Comparison of ENCODE assay signal across 8 cellular contexts in genomic region chr2:99140860-99141109, GRCh38. TPM values are rescaled to one million over a fixed set of nuclear protein-coding genes. Genes with fewer than 3 reads are reported as not detected.
DNase-seq lines count a peak whose midpoint lies in the region; ATAC-seq lines count a peak whose summit lies in the region.

No MANE protein-coding gene starts in this region.

- H3K4me3 Mint-ChIP-seq in central memory CD8-positive, alpha-beta T cell: peak overlapping the region; percentile 93

- H3K27me3 ChIP-seq in mononuclear cell (ENCODE audit: insufficient read depth, low read length): peaks cover 3% of the 10 kb centered on the region

- no peaks in the 10 kb centered on the region for H3K9me3 Mint-ChIP-seq in central memory CD8-positive, alpha-beta T cell

- no peaks in the 10 kb centered on the region for H3K27me3 Mint-ChIP-seq in central memory CD8-positive, alpha-beta T cell

- peaks cover 30% of the 10 kb centered on the region for H3K4me1 Mint-ChIP-seq in central memory CD8-positive, alpha-beta T cell

- ATAC-seq in GM21717 (IDR thresholded peaks at IDR 0.05; ENCODE audit: unreplicated experiment): peak; percentile 36
- ATAC-seq in central memory CD8-positive, alpha-beta T cell (replicated peaks; ENCODE audit: extremely low read depth, poor library complexity, severe bottlenecking): no peak

- peaks cover 16% of the 10 kb centered on the region for H3K4me1 ChIP-seq in mononuclear cell (ENCODE audit: insufficient read depth, low read length)

- no peaks in the 10 kb centered on the region for H3K9me3 ChIP-seq in mononuclear cell (ENCODE audit: low read depth, low read length)

- peak overlapping the region; percentile 93 for H3K27ac Mint-ChIP-seq in central memory CD8-positive, alpha-beta T cell (ENCODE audit: low read depth)

- H3K4me3 ChIP-seq in GM08714 (ENCODE audit: low read length) (peak overlapping the region; percentile 73), mononuclear cell (ENCODE audit: low read length) (peak overlapping the region; percentile 89)

- DNase-seq in LHCN-M2 (ENCODE audit: low read depth) (peak; percentile 39), NCI-H2107 treated with DMSO at 0.1 percent for 48 hours (lab: John Stamatoyannopoulos, UW; ENCODE audit: unreplicated experiment) (no peak)
- no peak for DNase-seq in central memory CD8-positive, alpha-beta T cell (ENCODE audit: low spot score in 2 of 2)
- DNase-seq in effector CD4-positive, alpha-beta T cell: no peak
- DNase-seq in activated CD4-positive, alpha-beta T cell treated with anti-CD3 and anti-CD28 coated beads for 4 hours: no peak

- H3K36me3 Mint-ChIP-seq in central memory CD8-positive, alpha-beta T cell (ENCODE audit: insufficient read depth): peaks cover 8% of the 10 kb centered on the region

RNA-seq across cellular contexts. Expression of gene C2orf15, which starts 0.7 kb away (rescaled TPM):
- not detected in 2 replicates for total RNA-seq in LHCN-M2 (2014; rRNA removed)
- not detected for polyA plus RNA-seq in LHCN-M2 (2012)
- total RNA-seq in mononuclear cell: 0.21 TPM

RNA-seq across cellular contexts. Expression of gene TSGA10, which starts 14.0 kb away (rescaled TPM):
- total RNA-seq in LHCN-M2 (2014; rRNA removed) (1.5 and 2.5 TPM in 2 replicates), mononuclear cell (14.7 TPM)
- polyA plus RNA-seq in LHCN-M2 (2012): 2.0 TPM

RNA-seq across cellular contexts. Expression of gene LIPT1, which starts 14.0 kb away (rescaled TPM):
- total RNA-seq in LHCN-M2 (2014; rRNA removed) (5.2 and 7.1 TPM in 2 replicates), mononuclear cell (16.4 TPM)
- 1.9 TPM for polyA plus RNA-seq in LHCN-M2 (2012)

RNA-seq across cellular contexts. Expression of gene MITD1, which starts 40.1 kb away (rescaled TPM):
- total RNA-seq in LHCN-M2 (2014; rRNA removed): 23.4 and 29.0 TPM in 2 replicates
- polyA plus RNA-seq in LHCN-M2 (2012): 17.4 TPM
- total RNA-seq in mononuclear cell: 16.2 TPM

RNA-seq across cellular contexts. Expression of gene MRPL30, which starts 40.2 kb away (rescaled TPM):
- total RNA-seq in LHCN-M2 (2014; rRNA removed) (36.9 and 38.6 TPM in 2 replicates), mononuclear cell (21.5 TPM)
- polyA plus RNA-seq in LHCN-M2 (2012): 18.6 TPM
